16 cellular contexts compared by ENCODE assay signal in the genomic region with DNA sequence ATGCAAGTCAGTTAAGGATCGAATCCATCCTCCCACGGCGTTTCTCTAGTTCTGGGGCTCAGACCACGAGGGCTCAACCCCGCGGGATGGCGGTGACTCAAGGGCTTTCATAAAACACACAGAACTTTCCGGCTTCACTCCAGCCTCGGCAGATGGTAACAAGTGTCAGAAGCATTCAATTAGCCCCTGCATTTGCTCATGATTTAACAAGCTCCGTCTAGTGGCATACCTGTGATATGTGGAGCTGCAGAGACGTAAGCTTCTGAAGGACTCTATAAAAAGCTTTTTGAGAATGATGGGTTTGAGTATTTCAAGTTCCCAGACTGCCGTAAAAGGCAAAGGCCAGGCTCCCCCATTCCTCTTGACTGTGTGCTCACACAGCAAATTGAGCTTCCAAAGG.
A peak's percentile ranks its signal among the peaks of the same experiment; 100 is the strongest.
DNase-seq lines count a peak whose midpoint lies in the region; ATAC-seq and TF ChIP-seq lines count a peak whose summit lies in the region.
"Had no signal": no experiment of that assay in that cellular context is flagged by ENCODE, and none has a peak within 500 bp of the region (broad histone marks: within the 10 kb centered on the region; RNA-seq: fewer than 3 reads in every experiment).

No MANE protein-coding gene starts in this region.

- POLR2A ChIA-PET in OCI-LY7 (lab: Charles Lee) (interaction anchor here (0.6 to 1.3 kb wide), 3 partner anchors 12 to 266 kb away, joined by 3 to 8 read pairs (median 6); no protein-coding TSS in a partner anchor), SK-N-SH (lab: Yijun Ruan, JAX) (no interaction called here)

- no peak overlapping the region for H3K9ac ChIP-seq in SK-N-SH

- ATAC-seq in GM21381 (IDR thresholded peaks at IDR 0.05; ENCODE audit: unreplicated experiment) (no peak), GM21529 (IDR thresholded peaks at IDR 0.05; ENCODE audit: unreplicated experiment) (no peak)
- ATAC-seq: activated CD8-positive, alpha-beta T cell treated with anti-CD3 and anti-CD28 coated beads, Interleukin-2, amount 10 ng/mL, durations not matched to agents 7 days and 5 days; upper lobe of right lung had no signal

- intact Hi-C loops in OCI-LY7 (cut with micrococcal nuclease; ENCODE audit: unreplicated experiment), result no loop called here

- no peak overlapping the region for H3K27ac ChIP-seq in OCI-LY7 (ENCODE audit: low read depth, low read length, poor library complexity, severe bottlenecking)
- no peak overlapping the region for H3K27ac ChIP-seq in osteoblast (ENCODE audit: low read depth, low read length)
- no peak overlapping the region for H3K27ac ChIP-seq in SK-N-SH (ENCODE audit: low read depth in 2 of 2, low read length in 1 of 2)
- H3K27ac ChIP-seq: breast epithelium, Peyer's patch, upper lobe of right lung had no signal

- peaks cover 27% of the 10 kb centered on the region for H3K27me3 ChIP-seq in osteoblast (ENCODE audit: insufficient read depth, low read length)
- H3K27me3 ChIP-seq in SK-N-SH (ENCODE audit: insufficient read depth), result peaks cover 51% of the 10 kb centered on the region
- H3K27me3 ChIP-seq: Peyer's patch had no signal

- WGBS in SK-N-SH (ENCODE audit: low lambda C conversion rate), result 79% methylated on average over 12 of the region's 12 CpGs

- H3K4me1 ChIP-seq in OCI-LY7 (ENCODE audit: insufficient read depth, low read length, poor library complexity, severe bottlenecking) (no peaks in the 10 kb centered on the region), osteoblast (ENCODE audit: insufficient read depth, low read length) (peaks cover 8% of the 10 kb centered on the region), SK-N-SH (ENCODE audit: control insufficient read depth in 1 of 2, insufficient read depth in 2 of 2, low read depth in 1 of 2, low read length in 1 of 2) (peaks cover 0 to 3% of the 10 kb centered on the region in 2 experiments; a peak in 1 of 4 replicates)
- H3K4me1 ChIP-seq: breast epithelium, Peyer's patch, upper lobe of right lung had no signal

- H2AFZ ChIP-seq in OCI-LY7 (ENCODE audit: low read length) (no peak overlapping the region), osteoblast (ENCODE audit: low read length) (no peak overlapping the region), SK-N-SH (ENCODE audit: low read depth) (no peak overlapping the region)

- H3K4me3 ChIP-seq in OCI-LY7 (ENCODE audit: low read depth, low read length, poor library complexity, severe bottlenecking) (no peak overlapping the region), osteoblast (ENCODE audit: insufficient read depth, low read length) (no peak overlapping the region), SK-N-SH (ENCODE audit: low read depth in 2 of 2, low read length in 1 of 2) (no peak overlapping the region)
- H3K4me3 ChIP-seq: breast epithelium, lung, Peyer's patch, upper lobe of right lung had no signal

- H3K36me3 ChIP-seq in OCI-LY7 (ENCODE audit: insufficient read depth, low read length), result no peaks in the 10 kb centered on the region; the same call in 1 of the 2 replicates
- H3K36me3 ChIP-seq in osteoblast (ENCODE audit: insufficient read depth, low read length), result no peaks in the 10 kb centered on the region
- H3K36me3 ChIP-seq in SK-N-SH (replicated peaks in 1 of 2; ENCODE audit: control insufficient read depth in 1 of 2, insufficient read depth in 2 of 2, low read length in 1 of 2), result no peaks in the 10 kb centered on the region
- H3K36me3 ChIP-seq: breast epithelium, Peyer's patch, upper lobe of right lung had no signal

- H3F3A ChIP-seq in SK-N-SH (replicated peaks; ENCODE audit: insufficient read depth), result no peaks in the 10 kb centered on the region

- H3K9me2 ChIP-seq in OCI-LY7 (ENCODE audit: insufficient read depth, low read length) (no peaks in the 10 kb centered on the region), SK-N-SH (no peaks in the 10 kb centered on the region)

- no peak overlapping the region for H3K4me2 ChIP-seq in OCI-LY7 (ENCODE audit: low read length)
- peak overlapping the region; percentile 23 for H3K4me2 ChIP-seq in osteoblast (ENCODE audit: insufficient read depth, low read length)
- no peak overlapping the region for H3K4me2 ChIP-seq in SK-N-SH

- no TSS peak for BruUV-seq in OCI-LY7 (replicated peaks; lab: Mats Ljungman, UMichigan)

- H3K9me3 ChIP-seq in OCI-LY7 (ENCODE audit: low read length) (no peaks in the 10 kb centered on the region; the same call in 1 of the 2 replicates), osteoblast (ENCODE audit: low read depth, low read length) (no peaks in the 10 kb centered on the region), SK-N-SH (no peaks in the 10 kb centered on the region)
- H3K9me3 ChIP-seq: breast epithelium, Peyer's patch, upper lobe of right lung had no signal

- no peak for TF ChIP-seq RAD21 in SK-N-SH (IDR thresholded peaks at IDR 0.05; ENCODE audit: low read length)

- TF ChIP-seq CTCF in OCI-LY7 (conservative IDR thresholded peaks at IDR 0.05; ENCODE audit: low read length), result peak; percentile 52
- no peak for TF ChIP-seq CTCF in osteoblast (IDR thresholded peaks at IDR 0.05; ENCODE audit: extremely low read depth, low read depth, low read length)
- TF ChIP-seq CTCF in SK-N-SH (IDR thresholded peaks at IDR 0.05), result no peak

- H3K79me2 ChIP-seq in OCI-LY7 (ENCODE audit: insufficient read depth, low read depth, low read length) (no peaks in the 10 kb centered on the region), osteoblast (ENCODE audit: insufficient read depth, low read length) (no peaks in the 10 kb centered on the region), SK-N-SH (ENCODE audit: insufficient read depth) (no peaks in the 10 kb centered on the region)

- CTCF ChIA-PET in OCI-LY7 (lab: Charles Lee; ENCODE audit: unreplicated experiment), result interaction anchor here (0.9 to 1.1 kb wide), 3 partner anchors 12 to 45 kb away, joined by 3 to 4 read pairs (median 3); no protein-coding TSS in a partner anchor
- CTCF ChIA-PET in SK-N-SH (lab: Yijun Ruan, JAX), result interaction anchor here (0.8 to 7.0 kb wide), 5 partner anchors 12 to 181 kb away, joined by 3 to 43 read pairs (median 9); a partner anchor contains a TSS

- no peak for TF ChIP-seq EP300 in SK-N-SH (IDR thresholded peaks at IDR 0.05; ENCODE audit: borderline replicate concordance in 1 of 2, low read depth in 1 of 2, low read length in 1 of 2)

- DNase-seq in DMS53 (lab: John Stamatoyannopoulos, UW) (peak; percentile 37), DMS53 treated with DMSO at 0.1 percent for 48 hours (lab: John Stamatoyannopoulos, UW; ENCODE audit: unreplicated experiment) (no peak), NCI-H187 (lab: John Stamatoyannopoulos, UW) (peak; percentile 88 to 97), OCI-LY7 (ENCODE audit: low spot score) (peak; percentile 37), osteoblast (ENCODE audit: insufficient read length, low spot score, missing footprints) (peak; percentile 63), SK-N-SH (no peak)
- DNase-seq: 8988T; activated CD8-positive, alpha-beta T cell treated with anti-CD3 and anti-CD28 coated beads, Interleukin-2, amount 10 ng/mL, durations not matched to agents 7 days and 5 days; DND-41; Peyer's patch; T-helper 9 cell; upper lobe of right lung had no signal

- H4K20me1 ChIP-seq in OCI-LY7 (ENCODE audit: insufficient read depth, low read length) (no peaks in the 10 kb centered on the region), osteoblast (ENCODE audit: insufficient read depth, low read length) (no peaks in the 10 kb centered on the region), SK-N-SH (ENCODE audit: insufficient read depth) (no peaks in the 10 kb centered on the region)

TF ChIP-seq in SK-N-SH, 30 proteins besides CTCF, POLR2A, EP300 and RAD21 (continues in another document):
- no peak for TF ChIP-seq FOXJ3 (CRISPR knock-in tag; IDR thresholded peaks at IDR 0.05)
- TF ChIP-seq FOXM1 (IDR thresholded peaks at IDR 0.05; ENCODE audit: low read depth), result no peak
- no peak for TF ChIP-seq TAF1 (IDR thresholded peaks at IDR 0.05; ENCODE audit: borderline replicate concordance, low read depth, low read length)
- no peak for TF ChIP-seq MXI1 (IDR thresholded peaks at IDR 0.05; ENCODE audit: low read depth, low read length)
- TF ChIP-seq CHD2 (IDR thresholded peaks at IDR 0.05; ENCODE audit: low read length, partially characterized antibody), result no peak
- TF ChIP-seq, protein P1, sequence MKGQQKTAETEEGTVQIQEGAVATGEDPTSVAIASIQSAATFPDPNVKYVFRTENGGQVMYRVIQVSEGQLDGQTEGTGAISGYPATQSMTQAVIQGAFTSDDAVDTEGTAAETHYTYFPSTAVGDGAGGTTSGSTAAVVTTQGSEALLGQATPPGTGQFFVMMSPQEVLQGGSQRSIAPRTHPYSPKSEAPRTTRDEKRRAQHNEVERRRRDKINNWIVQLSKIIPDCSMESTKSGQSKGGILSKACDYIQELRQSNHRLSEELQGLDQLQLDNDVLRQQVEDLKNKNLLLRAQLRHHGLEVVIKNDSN (IDR thresholded peaks at IDR 0.05; ENCODE audit: borderline replicate concordance, low read depth), result no peak
- TF ChIP-seq JUND (IDR thresholded peaks at IDR 0.05), result no peak
- no peak for TF ChIP-seq GATA2 (CRISPR knock-in tag; IDR thresholded peaks at IDR 0.05)
- TF ChIP-seq, protein P2, sequence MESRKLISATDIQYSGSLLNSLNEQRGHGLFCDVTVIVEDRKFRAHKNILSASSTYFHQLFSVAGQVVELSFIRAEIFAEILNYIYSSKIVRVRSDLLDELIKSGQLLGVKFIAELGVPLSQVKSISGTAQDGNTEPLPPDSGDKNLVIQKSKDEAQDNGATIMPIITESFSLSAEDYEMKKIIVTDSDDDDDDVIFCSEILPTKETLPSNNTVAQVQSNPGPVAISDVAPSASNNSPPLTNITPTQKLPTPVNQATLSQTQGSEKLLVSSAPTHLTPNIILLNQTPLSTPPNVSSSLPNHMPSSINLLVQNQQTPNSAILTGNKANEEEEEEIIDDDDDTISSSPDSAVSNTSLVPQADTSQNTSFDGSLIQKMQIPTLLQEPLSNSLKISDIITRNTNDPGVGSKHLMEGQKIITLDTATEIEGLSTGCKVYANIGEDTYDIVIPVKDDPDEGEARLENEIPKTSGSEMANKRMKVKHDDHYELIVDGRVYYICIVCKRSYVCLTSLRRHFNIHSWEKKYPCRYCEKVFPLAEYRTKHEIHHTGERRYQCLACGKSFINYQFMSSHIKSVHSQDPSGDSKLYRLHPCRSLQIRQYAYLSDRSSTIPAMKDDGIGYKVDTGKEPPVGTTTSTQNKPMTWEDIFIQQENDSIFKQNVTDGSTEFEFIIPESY (IDR thresholded peaks at IDR 0.05; ENCODE audit: borderline replicate concordance, low read depth), result no peak
- no peak for TF ChIP-seq ELF1 (IDR thresholded peaks at IDR 0.05)
- TF ChIP-seq MEF2A (IDR thresholded peaks at IDR 0.05; ENCODE audit: borderline replicate concordance, low read depth), result no peak
- TF ChIP-seq SMC3 (IDR thresholded peaks at IDR 0.05; ENCODE audit: low read depth, low read length), result no peak
- TF ChIP-seq RXRA (IDR thresholded peaks at IDR 0.05; ENCODE audit: borderline replicate concordance, low read depth), result no peak
- TF ChIP-seq POLR2AphosphoS5 (IDR thresholded peaks at IDR 0.05; ENCODE audit: low read depth, low read length), result no peak

Comparison
In these comparisons a context has a peak if more than half of its experiments do, and no peak if none do; other contexts are left out.
1. DNase-seq: peak in DMS53 (single experiment), NCI-H187 (2 of 2), OCI-LY7 (single experiment) and osteoblast (single experiment); none in DMS53 treated with DMSO at 0.1 percent for 48 hours (single experiment) and SK-N-SH (single experiment).